ENCODE assay signal across 16 cellular contexts in the genomic region with DNA sequence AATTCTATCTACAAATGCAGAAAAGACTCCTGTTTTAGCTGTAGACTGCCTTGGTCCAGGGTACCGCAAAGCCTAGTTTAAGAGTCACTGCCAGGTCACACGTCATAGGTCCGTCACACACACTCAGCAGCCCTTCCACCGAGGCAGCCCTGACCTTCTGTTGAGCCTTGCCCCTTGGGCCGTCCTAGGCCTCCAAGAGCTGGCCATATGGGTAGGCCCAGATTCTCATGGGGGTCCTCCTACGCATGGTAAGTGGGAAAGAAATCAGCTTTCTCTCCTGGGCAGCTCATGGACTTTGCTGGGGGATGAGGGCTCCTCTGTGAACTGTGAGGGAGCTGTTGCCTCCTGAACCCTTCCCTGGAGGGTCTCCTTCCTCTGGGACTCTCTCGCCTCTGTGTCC. TPM values are rescaled to one million over a fixed set of nuclear protein-coding genes. Genes with fewer than 3 reads are reported as not detected.
"Had no signal": no experiment of that assay in that cellular context is flagged by ENCODE, and none has a peak within 500 bp of the region (broad histone marks: within the 10 kb centered on the region; RNA-seq: fewer than 3 reads in every experiment).

No MANE protein-coding gene starts in this region.

- H3K4me1 Mint-ChIP-seq: activated CD4-positive, alpha-beta T cell treated with anti-CD3 and anti-CD28 coated beads, Interleukin-2, amount 10 ng/mL, durations not matched to agents 7 days and 5 days; activated naive CD4-positive, alpha-beta T cell treated with anti-CD3 and anti-CD28 coated beads, Interleukin-2, amount 10 ng/mL, durations not matched to agents 7 days and 5 days; brain had no signal

- H3K27me3 Mint-ChIP-seq: activated CD4-positive, alpha-beta T cell treated with anti-CD3 and anti-CD28 coated beads, Interleukin-2, amount 10 ng/mL, durations not matched to agents 7 days and 5 days had no signal

- DNase-seq: activated CD4-positive, alpha-beta T cell treated with anti-CD3 and anti-CD28 coated beads, Interleukin-2, amount 10 ng/mL, durations not matched to agents 7 days and 5 days; activated naive CD4-positive, alpha-beta T cell treated with anti-CD3 and anti-CD28 coated beads, Interleukin-2, amount 10 ng/mL, durations not matched to agents 7 days and 5 days; activated T-cell treated with anti-CD3 and anti-CD28 coated beads for 4 hours; amniotic stem cell; esophagus squamous epithelium; foreskin fibroblast; islet precursor cell; naive thymus-derived CD8-positive, alpha-beta T cell; stimulated activated naive CD4-positive, alpha-beta T cell; trophoblast cell had no signal

- H3K4me2 ChIP-seq: smooth muscle cell had no signal

- H3K27me3 ChIP-seq: esophagus squamous epithelium, right atrium auricular region had no signal

- H3K36me3 ChIP-seq: esophagus squamous epithelium, right atrium auricular region had no signal

- ATAC-seq: naive thymus-derived CD8-positive, alpha-beta T cell; WTC11 had no signal

- H3K36me3 Mint-ChIP-seq: activated naive CD4-positive, alpha-beta T cell treated with anti-CD3 and anti-CD28 coated beads, Interleukin-2, amount 10 ng/mL, durations not matched to agents 7 days and 5 days; brain; naive thymus-derived CD8-positive, alpha-beta T cell; WTC11 had no signal

- H3K9me3 Mint-ChIP-seq: activated CD4-positive, alpha-beta T cell treated with anti-CD3 and anti-CD28 coated beads, Interleukin-2, amount 10 ng/mL, durations not matched to agents 7 days and 5 days; activated naive CD4-positive, alpha-beta T cell treated with anti-CD3 and anti-CD28 coated beads, Interleukin-2, amount 10 ng/mL, durations not matched to agents 7 days and 5 days; activated T-helper 2 cell treated with anti-CD3 and anti-CD28 coated beads, Interferon-gamma antibody, Interleukin-2, Interleukin-4, amounts not matched to agents 10 μg/mL and 5 μg/mL and 100 μg/mL, durations not matched to agents 14 hours and 24 hours and 36 hours; brain; naive thymus-derived CD8-positive, alpha-beta T cell; T-helper 1 cell treated with Interleukin-12 subunit alpha and Interleukin-12 subunit beta and Interleukin-4 antibody, amounts not matched to agents 30 μg/mL and 1 μg/mL, for 36 hours; WTC11 had no signal

- H3K27ac ChIP-seq: right atrium auricular region had no signal

- H3K27ac Mint-ChIP-seq: activated CD4-positive, alpha-beta T cell treated with anti-CD3 and anti-CD28 coated beads, Interleukin-2, amount 10 ng/mL, durations not matched to agents 7 days and 5 days; activated naive CD4-positive, alpha-beta T cell treated with anti-CD3 and anti-CD28 coated beads, Interleukin-2, amount 10 ng/mL, durations not matched to agents 7 days and 5 days; activated T-helper 2 cell treated with anti-CD3 and anti-CD28 coated beads, Interferon-gamma antibody, Interleukin-2, Interleukin-4, amounts not matched to agents 10 μg/mL and 5 μg/mL and 100 μg/mL, durations not matched to agents 14 hours and 24 hours and 36 hours; brain; T-helper 1 cell treated with Interleukin-12 subunit alpha and Interleukin-12 subunit beta and Interleukin-4 antibody, amounts not matched to agents 30 μg/mL and 1 μg/mL, for 36 hours had no signal

- H3K9me3 ChIP-seq: esophagus squamous epithelium, right atrium auricular region had no signal

- H3K4me1 ChIP-seq: esophagus squamous epithelium, right atrium auricular region had no signal

- H3K4me3 ChIP-seq: esophagus squamous epithelium, right atrium auricular region, smooth muscle cell had no signal

- H3K4me3 Mint-ChIP-seq: activated CD4-positive, alpha-beta T cell treated with anti-CD3 and anti-CD28 coated beads, Interleukin-2, amount 10 ng/mL, durations not matched to agents 7 days and 5 days; activated naive CD4-positive, alpha-beta T cell treated with anti-CD3 and anti-CD28 coated beads, Interleukin-2, amount 10 ng/mL, durations not matched to agents 7 days and 5 days; brain; T-helper 1 cell treated with Interleukin-12 subunit alpha and Interleukin-12 subunit beta and Interleukin-4 antibody, amounts not matched to agents 30 μg/mL and 1 μg/mL, for 36 hours; WTC11 had no signal

RNA-seq across cellular contexts. Expression of a gene that starts 19.8 kb away (rescaled TPM):
- polyA plus RNA-seq: smooth muscle cell had no signal
